Comparison of ENCODE assay signal across 28 cellular contexts in genomic region chr6:135093578-135093977, GRCh38. TPM values are rescaled to one million over a fixed set of nuclear protein-coding genes. Genes with fewer than 3 reads are reported as not detected.
DNase-seq lines count a peak whose midpoint lies in the region; ATAC-seq, FAIRE-seq and TF ChIP-seq lines count a peak whose summit lies in the region.
"Had no signal": no experiment of that assay in that cellular context is flagged by ENCODE, and none has a peak within 500 bp of the region (broad histone marks: within the 10 kb centered on the region; RNA-seq: fewer than 3 reads in every experiment).

No MANE protein-coding gene starts in this region.

- H3K36me3 ChIP-seq in astrocyte (ENCODE audit: insufficient read depth, low read length), result no peaks in the 10 kb centered on the region
- H3K36me3 ChIP-seq in PC-9 (ENCODE audit: low read depth), result no peaks in the 10 kb centered on the region
- H3K36me3 ChIP-seq: brain microvascular endothelial cell, left ventricle myocardium inferior, suprapubic skin had no signal

- no peaks in the 10 kb centered on the region for H3K9me3 ChIP-seq in astrocyte (ENCODE audit: insufficient read depth, low read depth, low read length)
- H3K9me3 ChIP-seq in PC-9 (ENCODE audit: insufficient read depth, low read depth), result no peaks in the 10 kb centered on the region
- H3K9me3 ChIP-seq: left ventricle myocardium inferior, suprapubic skin had no signal

- H4K20me1 ChIP-seq in astrocyte (ENCODE audit: insufficient read depth, low read length) (no peaks in the 10 kb centered on the region), PC-9 (ENCODE audit: insufficient read depth) (no peaks in the 10 kb centered on the region)

- H3F3A ChIP-seq in PC-9 (ENCODE audit: insufficient read depth, low read depth), result no peaks in the 10 kb centered on the region

- BruUV-seq in PC-9 (replicated peaks; lab: Mats Ljungman, UMichigan), result no TSS peak

- H3K9me3 Mint-ChIP-seq in activated CD4-positive, alpha-beta T cell treated with anti-CD3 and anti-CD28 coated beads for 36 hours (ENCODE audit: low read depth), result no peaks in the 10 kb centered on the region
- no peaks in the 10 kb centered on the region for H3K9me3 Mint-ChIP-seq in astrocyte (ENCODE audit: unreplicated experiment)
- H3K9me3 Mint-ChIP-seq: CD8-positive, alpha-beta memory T cell; stimulated activated memory B cell treated with anti-CD40 and anti-IgM and Interleukin-4, amounts not matched to agents 10 μg/mL and 1 μg/mL and 100 μg/mL, for 72 hours had no signal

- H3K79me2 ChIP-seq in astrocyte (ENCODE audit: insufficient read depth, low read length), result no peaks in the 10 kb centered on the region
- H3K79me2 ChIP-seq in PC-9 (ENCODE audit: low read depth), result no peaks in the 10 kb centered on the region

- FAIRE-seq in astrocyte (lab: Jason Lieb, UNC), result no peak
- FAIRE-seq: HepG2, urothelium cell line had no signal

- DNase-seq in activated CD4-positive, alpha-beta T cell treated with anti-CD3 and anti-CD28 coated beads for 36 hours, result no peak
- no peak for DNase-seq in activated CD4-positive, alpha-beta T cell treated with anti-CD3 and anti-CD28 coated beads for 1 hour
- DNase-seq in CMK (ENCODE audit: low read depth) (peak; percentile 56), SW480 (ENCODE audit: low spot score) (peak; percentile 19), astrocyte (ENCODE audit: low read depth) (peak; percentile 14), cortex of kidney (lab: John Stamatoyannopoulos, UW) (no peak), PC-9 (no peak), NCI-H69 (lab: John Stamatoyannopoulos, UW) (no peak)
- DNase-seq: activated CD4-positive, alpha-beta T cell treated with anti-CD3 and anti-CD28 coated beads for 48 hours; brain microvascular endothelial cell; DMS153; GOT3; left ventricle myocardium inferior; mesendoderm; NCI-H1092 treated with DMSO at 0.1 percent for 48 hours; NCI-H187 treated with DMSO at 0.1 percent for 48 hours; NCI-H2171 treated with DMSO at 0.1 percent for 48 hours; NCI-H524 treated with DMSO at 0.1 percent for 48 hours; SHP77 had no signal

- no peak overlapping the region for H3K9ac ChIP-seq in astrocyte (ENCODE audit: low read length)

- POLR2A ChIA-PET in activated CD4-positive, alpha-beta T cell treated with anti-CD3 and anti-CD28 coated beads for 36 hours (lab: Charles Lee), result no interaction called here
- POLR2A ChIA-PET in PC-9 (lab: Charles Lee; ENCODE audit: unreplicated experiment), result no interaction called here

- H3K4me2 ChIP-seq in astrocyte (ENCODE audit: low read length), result no peak overlapping the region
- no peak overlapping the region for H3K4me2 ChIP-seq in PC-9

- ATAC-seq in activated CD4-positive, alpha-beta T cell treated with anti-CD3 and anti-CD28 coated beads for 36 hours, result no peak
- ATAC-seq: HepG2, Panc1, sciatic nerve had no signal

- H3K4me1 ChIP-seq in astrocyte (ENCODE audit: insufficient read depth, low read length) (no peaks in the 10 kb centered on the region), PC-9 (replicated peaks; ENCODE audit: insufficient read depth) (peaks cover 9% of the 10 kb centered on the region)
- H3K4me1 ChIP-seq: left ventricle myocardium inferior, suprapubic skin had no signal

- H2AFZ ChIP-seq in astrocyte (ENCODE audit: low read depth, low read length), result no peak overlapping the region
- H2AFZ ChIP-seq in PC-9, result no peak overlapping the region

- TF ChIP-seq CTCF in astrocyte (IDR thresholded peaks at IDR 0.05; ENCODE audit: insufficient read depth, low read depth, low read length) (no peak), PC-9 (conservative IDR thresholded peaks at IDR 0.05) (no peak)

- H3K4me3 Mint-ChIP-seq in activated CD4-positive, alpha-beta T cell treated with anti-CD3 and anti-CD28 coated beads for 36 hours, result no peak overlapping the region
- no peak overlapping the region for H3K4me3 Mint-ChIP-seq in astrocyte (ENCODE audit: unreplicated experiment)
- H3K4me3 Mint-ChIP-seq: stimulated activated memory B cell treated with anti-CD40 and anti-IgM and Interleukin-4, amounts not matched to agents 10 μg/mL and 1 μg/mL and 100 μg/mL, for 72 hours had no signal

- no peaks in the 10 kb centered on the region for H3K27me3 Mint-ChIP-seq in activated CD4-positive, alpha-beta T cell treated with anti-CD3 and anti-CD28 coated beads for 36 hours
- H3K27me3 Mint-ChIP-seq in astrocyte (ENCODE audit: low read depth, unreplicated experiment), result no peaks in the 10 kb centered on the region
- H3K27me3 Mint-ChIP-seq: CD8-positive, alpha-beta memory T cell; progenitor cell of endocrine pancreas; stimulated activated memory B cell treated with anti-CD40 and anti-IgM and Interleukin-4, amounts not matched to agents 10 μg/mL and 1 μg/mL and 100 μg/mL, for 72 hours had no signal

- intact Hi-C loops in activated CD4-positive, alpha-beta T cell treated with anti-CD3 and anti-CD28 coated beads for 36 hours (cut with DNase I, micrococcal nuclease), result no loop called here
- intact Hi-C loops in PC-9 (cut with micrococcal nuclease; ENCODE audit: unreplicated experiment), result no loop called here

- H3K36me3 Mint-ChIP-seq in activated CD4-positive, alpha-beta T cell treated with anti-CD3 and anti-CD28 coated beads for 36 hours (ENCODE audit: low read depth), result no peaks in the 10 kb centered on the region
- no peaks in the 10 kb centered on the region for H3K36me3 Mint-ChIP-seq in astrocyte (ENCODE audit: low read depth, unreplicated experiment)
- H3K36me3 Mint-ChIP-seq: CD8-positive, alpha-beta memory T cell; stimulated activated memory B cell treated with anti-CD40 and anti-IgM and Interleukin-4, amounts not matched to agents 10 μg/mL and 1 μg/mL and 100 μg/mL, for 72 hours had no signal

- H3K27ac Mint-ChIP-seq in activated CD4-positive, alpha-beta T cell treated with anti-CD3 and anti-CD28 coated beads for 36 hours, result peak overlapping the region; percentile 63
- H3K27ac Mint-ChIP-seq in astrocyte (ENCODE audit: unreplicated experiment), result no peak overlapping the region
- H3K27ac Mint-ChIP-seq: progenitor cell of endocrine pancreas; stimulated activated memory B cell treated with anti-CD40 and anti-IgM and Interleukin-4, amounts not matched to agents 10 μg/mL and 1 μg/mL and 100 μg/mL, for 72 hours had no signal

- H3K27ac ChIP-seq in astrocyte (ENCODE audit: low read depth, low read length) (no peak overlapping the region), PC-9 (no peak overlapping the region)
- H3K27ac ChIP-seq: brain microvascular endothelial cell, HL-60, left ventricle myocardium inferior, suprapubic skin had no signal

- peaks cover 61% of the 10 kb centered on the region for H3K4me1 Mint-ChIP-seq in activated CD4-positive, alpha-beta T cell treated with anti-CD3 and anti-CD28 coated beads for 36 hours
- no peaks in the 10 kb centered on the region for H3K4me1 Mint-ChIP-seq in astrocyte (ENCODE audit: low read depth, unreplicated experiment)

- no peaks in the 10 kb centered on the region for H3K27me3 ChIP-seq in astrocyte (ENCODE audit: insufficient read depth, low read length)
- no peaks in the 10 kb centered on the region for H3K27me3 ChIP-seq in PC-9 (ENCODE audit: insufficient read depth, low read depth)
- H3K27me3 ChIP-seq: suprapubic skin had no signal

- H3K9me2 ChIP-seq in PC-9 (ENCODE audit: insufficient read depth), result no peaks in the 10 kb centered on the region

- CTCF ChIA-PET in activated CD4-positive, alpha-beta T cell treated with anti-CD3 and anti-CD28 coated beads for 36 hours (lab: Charles Lee), result interaction anchor here (1.1 to 1.2 kb wide), 2 partner anchors 9 to 69 kb away, joined by 3 to 4 read pairs; no protein-coding TSS in a partner anchor
- CTCF ChIA-PET in PC-9 (lab: Charles Lee), result no interaction called here

- H3K4me3 ChIP-seq in astrocyte (ENCODE audit: insufficient read depth, low read depth, low read length) (no peak overlapping the region), PC-9 (no peak overlapping the region)
- H3K4me3 ChIP-seq: left ventricle myocardium inferior, suprapubic skin had no signal

RNA-seq across cellular contexts. Expression of gene HBS1L, which starts 39.0 kb away (rescaled TPM):
- 100 to 1,000 TPM; 133 to 141 TPM for total RNA-seq in activated CD4-positive, alpha-beta T cell treated with anti-CD3 and anti-CD28 coated beads for 36 hours
- total RNA-seq in astrocyte (87.8 and 90.4 TPM in 2 replicates), PC-9 (2021) (70.5 and 84.4 TPM in 2 replicates)

Comparison
In these comparisons a context has a peak if more than half of its experiments do, and no peak if none do; other contexts are left out.
1. DNase-seq: peak in CMK (single experiment), SW480 (single experiment) and astrocyte (single experiment); none in activated CD4-positive, alpha-beta T cell treated with anti-CD3 and anti-CD28 coated beads for 36 hours (single experiment), activated CD4-positive, alpha-beta T cell treated with anti-CD3 and anti-CD28 coated beads for 1 hour (single experiment), cortex of kidney (single experiment), PC-9 (0 of 2) and NCI-H69 (single experiment).